Comparison of ENCODE assay signal across 16 cellular contexts in genomic region chr5:125478599-125478998, GRCh38.
DNase-seq lines count a peak whose midpoint lies in the region; ATAC-seq, FAIRE-seq and TF ChIP-seq lines count a peak whose summit lies in the region.
"Had no signal": no experiment of that assay in that cellular context is flagged by ENCODE, and none has a peak within 500 bp of the region (broad histone marks: within the 10 kb centered on the region; RNA-seq: fewer than 3 reads in every experiment).

No MANE protein-coding gene starts in this region.

- intact Hi-C loops in colonic mucosa (cut with DNase I): no loop called here

- no peak overlapping the region for H3K4me3 ChIP-seq in colonic mucosa
- H3K4me3 ChIP-seq in neural progenitor cell: no peak overlapping the region
- no peak overlapping the region for H3K4me3 ChIP-seq in Karpas-422 (ENCODE audit: low read length)
- H3K4me3 ChIP-seq: GM23248 had no signal

- peaks cover 24% of the 10 kb centered on the region for H3K4me1 Mint-ChIP-seq in neural progenitor cell

- H3K27me3 ChIP-seq in colonic mucosa: no peaks in the 10 kb centered on the region
- no peaks in the 10 kb centered on the region for H3K27me3 ChIP-seq in neural progenitor cell
- no peaks in the 10 kb centered on the region for H3K27me3 ChIP-seq in Karpas-422 (ENCODE audit: low read length)

- TF ChIP-seq CTCF in C4-2B (conservative IDR thresholded peaks at IDR 0.05) (no peak), colonic mucosa (IDR thresholded peaks at IDR 0.05) (no peak), neural progenitor cell (IDR thresholded peaks at IDR 0.05) (no peak), D721Med (IDR thresholded peaks at IDR 0.05; ENCODE audit: insufficient read depth, missing control alignments) (no peak)

- DNase-seq in NCI-H2029 (lab: John Stamatoyannopoulos, UW) (peak; percentile 77), colonic mucosa (peak; percentile 54), neural progenitor cell (ENCODE audit: low spot score) (no peak), D721Med (ENCODE audit: insufficient read length, low spot score) (no peak), Karpas-422 (no peak)
- DNase-seq: C1 segment of cervical spinal cord, GM23248, MV-4-11, NCI-H1417 treated with DMSO at 0.1 percent for 48 hours, NCI-H1930, NCI-H510A treated with DMSO at 0.1 percent for 48 hours, Right ventricle myocardium superior had no signal

- H3K79me2 ChIP-seq in neural progenitor cell (ENCODE audit: low read depth): no peaks in the 10 kb centered on the region
- no peaks in the 10 kb centered on the region for H3K79me2 ChIP-seq in Karpas-422 (ENCODE audit: low read length)

- H3K27me3 Mint-ChIP-seq in neural progenitor cell (ENCODE audit: insufficient read depth, low read depth): peaks cover 3% of the 10 kb centered on the region

- H3K4me1 ChIP-seq in colonic mucosa (peaks cover 4% of the 10 kb centered on the region), neural progenitor cell (peaks cover 24% of the 10 kb centered on the region), Karpas-422 (ENCODE audit: low read length) (no peaks in the 10 kb centered on the region)

- H3K27ac Mint-ChIP-seq in neural progenitor cell: no peak overlapping the region

- H3F3A ChIP-seq in neural progenitor cell (ENCODE audit: low read depth): peaks cover 14% of the 10 kb centered on the region

- H3K36me3 Mint-ChIP-seq in neural progenitor cell: peaks cover 5% of the 10 kb centered on the region

- peak overlapping the region; percentile 30 for H3K4me3 Mint-ChIP-seq in neural progenitor cell

- H3K36me3 ChIP-seq in colonic mucosa: no peaks in the 10 kb centered on the region
- H3K36me3 ChIP-seq in neural progenitor cell: no peaks in the 10 kb centered on the region
- no peaks in the 10 kb centered on the region for H3K36me3 ChIP-seq in Karpas-422 (ENCODE audit: insufficient read depth, low read length)

- H4K20me1 ChIP-seq in neural progenitor cell (ENCODE audit: low read depth) (no peaks in the 10 kb centered on the region), Karpas-422 (ENCODE audit: insufficient read depth, low read depth, low read length) (no peaks in the 10 kb centered on the region)

- H3K9me3 ChIP-seq in colonic mucosa: no peaks in the 10 kb centered on the region
- no peaks in the 10 kb centered on the region for H3K9me3 ChIP-seq in neural progenitor cell (ENCODE audit: low read depth)
- H3K9me3 ChIP-seq in Karpas-422 (ENCODE audit: low read length): no peaks in the 10 kb centered on the region

- H3K9ac ChIP-seq in colonic mucosa (ENCODE audit: low read depth in 2 of 2, low read length in 2 of 2): no peak overlapping the region
- H3K9ac ChIP-seq in neural progenitor cell: no peak overlapping the region
- H3K9ac ChIP-seq in Karpas-422 (ENCODE audit: low read length): no peak overlapping the region
- H3K9ac ChIP-seq: GM23248 had no signal

- no peak overlapping the region for H3K4me2 ChIP-seq in neural progenitor cell
- H3K4me2 ChIP-seq in Karpas-422 (ENCODE audit: low read depth, low read length, poor library complexity, severe bottlenecking): no peak overlapping the region

- H2AFZ ChIP-seq in neural progenitor cell (replicated peaks): no peak overlapping the region
- H2AFZ ChIP-seq in Karpas-422 (ENCODE audit: low read length): no peak overlapping the region
- H2AFZ ChIP-seq: GM23248 had no signal

- H3K9me2 ChIP-seq in Karpas-422 (replicated peaks; ENCODE audit: insufficient read depth, low read length): no peaks in the 10 kb centered on the region

- FAIRE-seq in D721Med (lab: Jason Lieb, UNC): no peak

- peaks cover 4% of the 10 kb centered on the region for H3K9me3 Mint-ChIP-seq in neural progenitor cell

- ATAC-seq in HG03135 (IDR thresholded peaks at IDR 0.05; ENCODE audit: unreplicated experiment): no peak
- no peak for ATAC-seq in HG03469 (IDR thresholded peaks at IDR 0.05; ENCODE audit: unreplicated experiment)
- ATAC-seq: HCT116 had no signal

- H3K27ac ChIP-seq in C4-2B (peak overlapping the region; percentile 64), colonic mucosa (no peak overlapping the region), neural progenitor cell (no peak overlapping the region), Karpas-422 (ENCODE audit: low read length) (no peak overlapping the region)
- H3K27ac ChIP-seq: GM23248 had no signal

Comparison
In these comparisons a context has a peak if more than half of its experiments do, and no peak if none do; other contexts are left out.
1. DNase-seq: peak in NCI-H2029 (single experiment) and colonic mucosa (single experiment); none in neural progenitor cell (single experiment), D721Med (single experiment) and Karpas-422 (single experiment).